ENCODE assay signal across 8 cellular contexts in genomic region chr16:11497329-11497805, GRCh38.
DNase-seq lines count a peak whose midpoint lies in the region; ATAC-seq, FAIRE-seq and TF ChIP-seq lines count a peak whose summit lies in the region.

No MANE protein-coding gene starts in this region.

- H3K27me3 Mint-ChIP-seq in CD8-positive, alpha-beta T cell (ENCODE audit: low read depth), result no peaks in the 10 kb centered on the region

- H4K20me1 ChIP-seq in keratinocyte (ENCODE audit: control insufficient read depth, extremely low read depth, insufficient read depth, low read length), result no peaks in the 10 kb centered on the region
- H4K20me1 ChIP-seq in smooth muscle cell (ENCODE audit: low read depth), result no peaks in the 10 kb centered on the region

- peak overlapping the region; percentile 68 for H3K4me2 ChIP-seq in keratinocyte (ENCODE audit: control insufficient read depth, extremely low read depth, insufficient read depth, low read depth, low read length)
- peak overlapping the region; percentile 30 for H3K4me2 ChIP-seq in smooth muscle cell

- no peak overlapping the region for H3K4me3 Mint-ChIP-seq in CD8-positive, alpha-beta T cell

- H3K9me1 ChIP-seq in keratinocyte (ENCODE audit: control insufficient read depth, extremely low read depth, insufficient read depth, low read length), result no peaks in the 10 kb centered on the region

- DNase-seq in CD8-positive, alpha-beta T cell, result no peak
- DNase-seq in HT1080 (ENCODE audit: low read depth) (peak; percentile 90), NOMO-1 treated with DMSO at 0.1 percent for 48 hours (lab: John Stamatoyannopoulos, UW; ENCODE audit: unreplicated experiment) (peak; percentile 74), bronchial epithelial cell (ENCODE audit: low read depth) (peak; percentile 94), keratinocyte (ENCODE audit: low read depth, low spot score) (peak; percentile 90), smooth muscle cell (lab: John Stamatoyannopoulos, UW; ENCODE audit: unreplicated experiment) (peak; percentile 41), T-helper 1 cell (no peak)

- H3F3A ChIP-seq in smooth muscle cell (ENCODE audit: low read depth), result peaks cover 16% of the 10 kb centered on the region

- intact Hi-C loops in CD8-positive, alpha-beta T cell (cut with DNase I, micrococcal nuclease), result no loop called here

- dilution Hi-C loops in keratinocyte (cut with MboI; ENCODE audit: extremely low pct_ligation_motif_present, low sequenced_read_pairs), result no loop called here

- H3K4me3 ChIP-seq in CD8-positive, alpha-beta T cell (ENCODE audit: low read depth, low read length), result no peak overlapping the region
- no peak overlapping the region for H3K4me3 ChIP-seq in bronchial epithelial cell (ENCODE audit: low read depth, low read length)
- H3K4me3 ChIP-seq in keratinocyte (ENCODE audit: control insufficient read depth in 2 of 3, extremely low read depth in 1 of 3, insufficient read depth in 2 of 3, low read depth in 1 of 3, low read length in 3 of 3), result peak overlapping the region in 1 of 3 experiments; percentile 26
- no peak overlapping the region for H3K4me3 ChIP-seq in smooth muscle cell

- CTCF ChIA-PET in CD8-positive, alpha-beta T cell (lab: Charles Lee), result interaction anchor here (1.0 kb wide), 1 partner anchor 217 kb away, joined by 3 read pairs; no protein-coding TSS in a partner anchor

- POLR2A ChIA-PET in CD8-positive, alpha-beta T cell (lab: Charles Lee), result no interaction called here

- ATAC-seq in CD8-positive, alpha-beta T cell, result peak; percentile 25
- no peak for ATAC-seq in HG03520 (IDR thresholded peaks at IDR 0.05; ENCODE audit: unreplicated experiment)

- H2AFZ ChIP-seq in keratinocyte (ENCODE audit: control insufficient read depth, low read length) (no peak overlapping the region), smooth muscle cell (ENCODE audit: low read depth) (no peak overlapping the region)

- H3K79me2 ChIP-seq in keratinocyte (ENCODE audit: control insufficient read depth, insufficient read depth, low read length) (no peaks in the 10 kb centered on the region), smooth muscle cell (ENCODE audit: low read depth) (no peaks in the 10 kb centered on the region)

- peak overlapping the region; percentile 49 for H3K27ac Mint-ChIP-seq in CD8-positive, alpha-beta T cell

- H3K27ac ChIP-seq in CD8-positive, alpha-beta T cell (ENCODE audit: low read depth, low read length), result no peak overlapping the region
- peak overlapping the region; percentile 80 for H3K27ac ChIP-seq in keratinocyte (ENCODE audit: control insufficient read depth, insufficient read depth, low read length)
- peak overlapping the region; percentile 93 for H3K27ac ChIP-seq in smooth muscle cell (ENCODE audit: low read depth)

- H3K9me3 Mint-ChIP-seq in CD8-positive, alpha-beta T cell, result no peaks in the 10 kb centered on the region

- no peaks in the 10 kb centered on the region for H3K27me3 ChIP-seq in CD8-positive, alpha-beta T cell (ENCODE audit: insufficient read depth, low read length)
- no peaks in the 10 kb centered on the region for H3K27me3 ChIP-seq in bronchial epithelial cell (ENCODE audit: control insufficient read depth, insufficient read depth, low read length)
- peaks cover 4% of the 10 kb centered on the region for H3K27me3 ChIP-seq in keratinocyte (ENCODE audit: control insufficient read depth, extremely low read depth, insufficient read depth, low read length)
- no peaks in the 10 kb centered on the region for H3K27me3 ChIP-seq in smooth muscle cell (ENCODE audit: low read depth)

- H3K36me3 ChIP-seq in CD8-positive, alpha-beta T cell (ENCODE audit: insufficient read depth, low read length), result no peaks in the 10 kb centered on the region
- H3K36me3 ChIP-seq in bronchial epithelial cell (ENCODE audit: control insufficient read depth, insufficient read depth, low read length) (no peaks in the 10 kb centered on the region), keratinocyte (ENCODE audit: control insufficient read depth in 2 of 2, extremely low read depth in 1 of 2, insufficient read depth in 2 of 2, low read length in 2 of 2) (no peaks in the 10 kb centered on the region), smooth muscle cell (ENCODE audit: low read depth) (no peaks in the 10 kb centered on the region)

- H3K4me1 ChIP-seq in CD8-positive, alpha-beta T cell (ENCODE audit: insufficient read depth, low read length), result peaks cover 14% of the 10 kb centered on the region
- peaks cover 40% of the 10 kb centered on the region for H3K4me1 ChIP-seq in keratinocyte (ENCODE audit: control insufficient read depth, extremely low read depth, insufficient read depth, low read length)
- H3K4me1 ChIP-seq in smooth muscle cell (ENCODE audit: low read depth), result peaks cover 13% of the 10 kb centered on the region

- WGBS in smooth muscle cell (ENCODE audit: low lambda C conversion rate), result 20% methylated on average over 10 of the region's 10 CpGs

- FAIRE-seq in bronchial epithelial cell (lab: Jason Lieb, UNC) (no peak), keratinocyte (lab: Jason Lieb, UNC) (no peak)

- no peaks in the 10 kb centered on the region for H3K36me3 Mint-ChIP-seq in CD8-positive, alpha-beta T cell

- H3K9ac ChIP-seq in keratinocyte (ENCODE audit: control insufficient read depth, extremely low read depth, insufficient read depth, low read length) (peak overlapping the region; percentile 49), smooth muscle cell (ENCODE audit: low read depth) (peak overlapping the region; percentile 34)

- H3K4me1 Mint-ChIP-seq in CD8-positive, alpha-beta T cell (ENCODE audit: low read depth), result peaks cover 29% of the 10 kb centered on the region

- no peaks in the 10 kb centered on the region for H3K9me3 ChIP-seq in CD8-positive, alpha-beta T cell (ENCODE audit: low read length)
- H3K9me3 ChIP-seq in keratinocyte (ENCODE audit: control insufficient read depth, low read depth, low read length), result no peaks in the 10 kb centered on the region
- H3K9me3 ChIP-seq in smooth muscle cell (replicated peaks; ENCODE audit: low read depth), result no peaks in the 10 kb centered on the region

- TF ChIP-seq CTCF in CD8-positive, alpha-beta T cell (IDR thresholded peaks at IDR 0.05), result no peak
- no peak for TF ChIP-seq CTCF in bronchial epithelial cell (IDR thresholded peaks at IDR 0.05; ENCODE audit: insufficient read depth, low read length, severe bottlenecking)
- peak in 1 of 3 experiments; percentile 12 for TF ChIP-seq CTCF in keratinocyte (optimal IDR thresholded peaks at IDR 0.05 in 1 of 3, IDR thresholded peaks at IDR 0.05 in 1 of 3, conservative IDR thresholded peaks at IDR 0.05 in 1 of 3; ENCODE audit: extremely low read depth in 1 of 3, insufficient read depth in 2 of 3, low read length in 3 of 3)
- TF ChIP-seq CTCF in smooth muscle cell (IDR thresholded peaks at IDR 0.05; ENCODE audit: borderline replicate concordance, insufficient read depth, poor library complexity, severe bottlenecking), result no peak

Comparison
In these comparisons a context has a peak if more than half of its experiments do, and no peak if none do; other contexts are left out.
1. DNase-seq: peak in HT1080 (single experiment), NOMO-1 treated with DMSO at 0.1 percent for 48 hours (single experiment), bronchial epithelial cell (single experiment), keratinocyte (single experiment) and smooth muscle cell (single experiment); none in CD8-positive, alpha-beta T cell (0 of 7) and T-helper 1 cell (0 of 5).